Comparison of ENCODE assay signal across 8 cellular contexts in genomic region chr11:46617451-46618314, GRCh38. TPM values are rescaled to one million over a fixed set of nuclear protein-coding genes. Genes with fewer than 3 reads are reported as not detected.
DNase-seq lines count a peak whose midpoint lies in the region; ATAC-seq and TF ChIP-seq lines count a peak whose summit lies in the region.

Gene ATG13 (plus strand): TSS chr11:46617553. CDS start chr11:46644292, 26,739 bp downstream.

- peak within 1 kb of the TSS; percentile 98 for H3K27ac ChIP-seq in CD8-positive, alpha-beta T cell (ENCODE audit: low read depth, low read length)

- POLR2A ChIA-PET in CD8-positive, alpha-beta T cell (lab: Charles Lee): interaction anchor here (0.7 to 2.1 kb wide), 12 partner anchors 10 to 265 kb away, joined by 3 to 9 read pairs (median 4); partner anchors contain the start of genes AMBRA1, ARHGAP1 and ZNF408

- peak within 1 kb of the TSS; percentile 98 for H3K27ac Mint-ChIP-seq in CD8-positive, alpha-beta T cell
- H3K27ac Mint-ChIP-seq in endothelial cell (ENCODE audit: unreplicated experiment): peak within 1 kb of the TSS; percentile 100

- no peaks in the 10 kb centered on the region for H3K27me3 ChIP-seq in CD8-positive, alpha-beta T cell (ENCODE audit: insufficient read depth, low read length)

- CTCF ChIA-PET in CD8-positive, alpha-beta T cell (lab: Charles Lee): interaction anchor here (0.7 to 2.1 kb wide), 16 partner anchors 9 to 378 kb away, joined by 3 to 10 read pairs (median 4); partner anchors contain the start of gene AMBRA1

- peak within 1 kb of the TSS; percentile 95 for H3K4me3 Mint-ChIP-seq in CD8-positive, alpha-beta T cell
- H3K4me3 Mint-ChIP-seq in endothelial cell (ENCODE audit: unreplicated experiment): peak within 1 kb of the TSS; percentile 97

- H3K4me1 Mint-ChIP-seq in CD8-positive, alpha-beta T cell (ENCODE audit: low read depth): peaks cover 46% of the 10 kb centered on the region
- peaks cover 12% of the 10 kb centered on the region for H3K4me1 Mint-ChIP-seq in endothelial cell (ENCODE audit: unreplicated experiment)

- peak within 1 kb of the TSS; percentile 95 for H3K4me3 ChIP-seq in CD8-positive, alpha-beta T cell (ENCODE audit: low read depth, low read length)

- intact Hi-C loops in CD8-positive, alpha-beta T cell (cut with DNase I, micrococcal nuclease): loop anchor here (1.0 to 10.0 kb wide), 14 partner anchors 23 to 809 kb away; partner anchors contain the start of genes AMBRA1 (in 2 of the 2), ARHGAP1 (in 2 of the 2), ACP2 (in 1 of the 2) and CKAP5 (in 1 of the 2)

- H3K36me3 ChIP-seq in CD8-positive, alpha-beta T cell (ENCODE audit: insufficient read depth, low read length): no peaks in the 10 kb centered on the region

- TF ChIP-seq CTCF in CD8-positive, alpha-beta T cell (IDR thresholded peaks at IDR 0.05): peak; percentile 96
- peak; percentile 51 for TF ChIP-seq CTCF in endothelial cell (IDR thresholded peaks at IDR 0.05; ENCODE audit: unreplicated experiment)

- H3K9me3 Mint-ChIP-seq in CD8-positive, alpha-beta T cell: no peaks in the 10 kb centered on the region
- H3K9me3 Mint-ChIP-seq in endothelial cell (ENCODE audit: unreplicated experiment): no peaks in the 10 kb centered on the region

- H3K27me3 Mint-ChIP-seq in CD8-positive, alpha-beta T cell (ENCODE audit: low read depth): no peaks in the 10 kb centered on the region
- peaks cover 5% of the 10 kb centered on the region for H3K27me3 Mint-ChIP-seq in endothelial cell (ENCODE audit: unreplicated experiment)

- no peaks in the 10 kb centered on the region for H3K9me3 ChIP-seq in CD8-positive, alpha-beta T cell (ENCODE audit: low read length)

- DNase-seq in CD8-positive, alpha-beta T cell: peak; percentile 75 to 88 (median 84)
- peak; percentile 78 for DNase-seq in NOMO-1 treated with DMSO at 0.1 percent for 48 hours (lab: John Stamatoyannopoulos, UW; ENCODE audit: unreplicated experiment)
- DNase-seq in activated CD8-positive, alpha-beta memory T cell treated with anti-CD3 and anti-CD28 coated beads, Interleukin-2, amount 50 U/mL, for 24 hours (ENCODE audit: extremely low read depth): peak; percentile 58
- peak; percentile 85 for DNase-seq in endothelial cell (ENCODE audit: low spot score)
- peak; percentile 51 for DNase-seq in middle frontal gyrus (ENCODE audit: extremely low spot score, low spot score)
- peak; percentile 50 to 68 for DNase-seq in stimulated activated CD8-positive, alpha-beta memory T cell treated with anti-CD3 and anti-CD28 coated beads, Interleukin-2, amount 100 ng/mL, for 1 hour (ENCODE audit: low read depth in 2 of 2)

- peaks cover 33% of the 10 kb centered on the region for H3K36me3 Mint-ChIP-seq in CD8-positive, alpha-beta T cell
- peaks cover 4% of the 10 kb centered on the region for H3K36me3 Mint-ChIP-seq in endothelial cell (ENCODE audit: low read depth, unreplicated experiment)

- peaks cover 19% of the 10 kb centered on the region for H3K4me1 ChIP-seq in CD8-positive, alpha-beta T cell (ENCODE audit: insufficient read depth, low read length)

- ATAC-seq in CD8-positive, alpha-beta T cell: peak; percentile 67
- ATAC-seq in GM19395 (IDR thresholded peaks at IDR 0.05; ENCODE audit: unreplicated experiment): peak; percentile 74
- peak; percentile 24 for ATAC-seq in HG03558 (IDR thresholded peaks at IDR 0.05; ENCODE audit: extremely low read depth, unreplicated experiment)

RNA-seq across cellular contexts. Expression of gene ATG13, which starts in this region (rescaled TPM):
- total RNA-seq in CD8-positive, alpha-beta T cell: 100 to 1,000 TPM; 117 to 137 TPM
- 85.6 TPM for total RNA-seq in endothelial cell (ENCODE audit: unreplicated experiment)

Comparison
In these comparisons a context has a peak if more than half of its experiments do, and no peak if none do; other contexts are left out.
1. Peak in every context shown above with its lines: DNase-seq, ATAC-seq, H3K4me3 ChIP-seq and H3K27ac ChIP-seq.
2. ATAC-seq: peak in every context shown above with its lines; median percentile 74 in GM19395; 67 in CD8-positive, alpha-beta T cell; 24 in HG03558.